Comparison of ENCODE assay signal across 21 cellular contexts in genomic region chr9:123074627-123075026, GRCh38. TPM values are rescaled to one million over a fixed set of nuclear protein-coding genes. Genes with fewer than 3 reads are reported as not detected.
A peak's percentile ranks its signal among the peaks of the same experiment; 100 is the strongest.
DNase-seq lines count a peak whose midpoint lies in the region; ATAC-seq, FAIRE-seq and TF ChIP-seq lines count a peak whose summit lies in the region.
"Had no signal": no experiment of that assay in that cellular context is flagged by ENCODE, and none has a peak within 500 bp of the region (broad histone marks: within the 10 kb centered on the region; RNA-seq: fewer than 3 reads in every experiment).

No MANE protein-coding gene starts in this region.

- TF ChIP-seq CTCF in HFFc6 (IDR thresholded peaks at IDR 0.05), result no peak
- no peak for TF ChIP-seq CTCF in WTC11 (IDR thresholded peaks at IDR 0.05)
- no peak for TF ChIP-seq CTCF in thyroid gland (IDR thresholded peaks at IDR 0.05)

- H3K9me3 Mint-ChIP-seq in HFFc6 (no peaks in the 10 kb centered on the region), WTC11 (no peaks in the 10 kb centered on the region)
- H3K9me3 Mint-ChIP-seq: activated T-cell treated with anti-CD3 and anti-CD28 coated beads, Interleukin-2, amount 50 U/mL, for 4 hours; CD4-positive, CD25-positive, alpha-beta regulatory T cell had no signal

- no peaks in the 10 kb centered on the region for H3K9me3 ChIP-seq in mesenchymal stem cell (ENCODE audit: control insufficient read depth, low read length)
- H3K9me3 ChIP-seq in thyroid gland, result no peaks in the 10 kb centered on the region
- H3K9me3 ChIP-seq: adrenal gland, testis had no signal

- 97% methylated on average over 1 of the region's 3 CpGs for WGBS in mesenchymal stem cell
- 84 to 88% methylated on average over 3 of the region's 3 CpGs for WGBS in thyroid gland, 2 donors

- POLR2A ChIA-PET in WTC11 (lab: Charles Lee), result interaction anchor here (1.1 kb wide), 1 partner anchor 162 kb away, joined by 3 read pairs; the partner anchor contains the start of gene ZBTB6

- H3K4me2 ChIP-seq in mesenchymal stem cell (ENCODE audit: low read length, poor library complexity, severe bottlenecking), result no peak overlapping the region

- H3K27me3 ChIP-seq in mesenchymal stem cell (ENCODE audit: control insufficient read depth in 1 of 2, insufficient read depth in 1 of 2, low read length in 2 of 2) (no peaks in the 10 kb centered on the region), thyroid gland (no peaks in the 10 kb centered on the region)
- H3K27me3 ChIP-seq: adrenal gland, testis had no signal

- CTCF ChIA-PET in WTC11 (lab: Charles Lee), result interaction anchor here (1.6 to 1.9 kb wide), 2 partner anchors 8 to 11 kb away, joined by 4 to 5 read pairs; no protein-coding TSS in a partner anchor

- no peak overlapping the region for H3K4ac ChIP-seq in mesenchymal stem cell (ENCODE audit: low read depth in 1 of 2, low read length in 2 of 2)

- H2BK120ac ChIP-seq in mesenchymal stem cell (ENCODE audit: low read depth, low read length), result peak overlapping the region; percentile 34

- no peak overlapping the region for H3K4me3 ChIP-seq in mesenchymal stem cell (ENCODE audit: insufficient read depth in 1 of 2, low read depth in 1 of 2, low read length in 2 of 2)
- no peak overlapping the region for H3K4me3 ChIP-seq in thyroid gland (replicated peaks in 1 of 3)
- H3K4me3 ChIP-seq: adrenal gland, testis had no signal

- H3K36me3 ChIP-seq in mesenchymal stem cell (ENCODE audit: control insufficient read depth in 1 of 2, insufficient read depth in 2 of 2, low read depth in 1 of 2, low read length in 2 of 2) (peaks cover 8 to 77% of the 10 kb centered on the region in 2 experiments), thyroid gland (peaks cover 11 to 16% of the 10 kb centered on the region in 2 donors)

- intact Hi-C loops in thyroid gland (cut with DNase I), result no loop called here

- FAIRE-seq in RCC 7860 (lab: Jason Lieb, UNC), result no peak
- FAIRE-seq: endometrium had no signal

- no peak for DNase-seq in HFFc6
- no peak for DNase-seq in WTC11 (ENCODE audit: low spot score)
- no peak for DNase-seq in mesenchymal stem cell
- no peak for DNase-seq in thyroid gland
- DNase-seq in SKM-1 (lab: John Stamatoyannopoulos, UW; ENCODE audit: unreplicated experiment), result no peak
- DNase-seq in stimulated activated CD4-positive, alpha-beta T cell treated with anti-CD3 and anti-CD28 coated beads, Interleukin-2, amount 100 ng/mL, for 24 hours, result no peak
- no peak for DNase-seq in RCC 7860 (ENCODE audit: low spot score)
- DNase-seq: activated CD4-positive, alpha-beta T cell treated with anti-CD3 and anti-CD28 coated beads for 48 hours; activated T-cell treated with anti-CD3 and anti-CD28 coated beads, Interleukin-2, amount 50 U/mL, for 4 hours; adrenal gland; CD4-positive, CD25-positive, alpha-beta regulatory T cell; DMS 273 treated with DMSO at 0.1 percent for 48 hours; kidney; NCI-H1417; NCI-H510A; SHP77 treated with DMSO at 0.1 percent for 48 hours; stimulated activated CD4-positive, alpha-beta T cell treated with anti-CD3 and anti-CD28 coated beads, Interleukin-4, amount 100 ng/mL, for 4 hours; stimulated activated naive CD4-positive, alpha-beta T cell; testis had no signal

- H3K79me1 ChIP-seq in mesenchymal stem cell (replicated peaks; ENCODE audit: low read length, poor library complexity, severe bottlenecking), result peaks cover 9% of the 10 kb centered on the region

- H2AFZ ChIP-seq in mesenchymal stem cell (ENCODE audit: low read depth, low read length), result no peak overlapping the region

- no peak overlapping the region for H4K91ac ChIP-seq in mesenchymal stem cell (ENCODE audit: low read length)

- peak overlapping the region; percentile 56 for H2AK5ac ChIP-seq in mesenchymal stem cell (ENCODE audit: low read length, severe bottlenecking)

- H3K36me3 Mint-ChIP-seq in HFFc6 (ENCODE audit: low read depth), result peaks cover 23% of the 10 kb centered on the region
- H3K36me3 Mint-ChIP-seq in WTC11, result peaks cover 26% of the 10 kb centered on the region

- no peak overlapping the region for H3K27ac ChIP-seq in mesenchymal stem cell (ENCODE audit: low read length, poor library complexity, severe bottlenecking)
- peak overlapping the region; percentile 27 to 53 (median 48) for H3K27ac ChIP-seq in thyroid gland
- H3K27ac ChIP-seq: adrenal gland, testis had no signal

- H3K27ac Mint-ChIP-seq in HFFc6, result peak overlapping the region; percentile 73
- peak overlapping the region; percentile 67; the same call in 1 of the 2 replicates for H3K27ac Mint-ChIP-seq in WTC11

- ATAC-seq in WTC11, result no peak
- no peak for ATAC-seq in HG03460 (IDR thresholded peaks at IDR 0.05; ENCODE audit: unreplicated experiment)
- ATAC-seq: activated T-cell treated with anti-CD3 and anti-CD28 coated beads, Interleukin-2, amount 50 U/mL, for 4 hours had no signal

- H3K4me1 Mint-ChIP-seq in HFFc6 (ENCODE audit: low read depth), result peaks cover 30% of the 10 kb centered on the region
- peaks cover 72% of the 10 kb centered on the region for H3K4me1 Mint-ChIP-seq in WTC11

- H2BK15ac ChIP-seq in mesenchymal stem cell (ENCODE audit: low read depth, poor library complexity, severe bottlenecking), result no peak overlapping the region

- no peak overlapping the region for H3K14ac ChIP-seq in mesenchymal stem cell (ENCODE audit: low read length in 2 of 2)

- H2BK5ac ChIP-seq in mesenchymal stem cell (ENCODE audit: low read depth, low read length, poor library complexity, severe bottlenecking), result no peak overlapping the region

- no peak for TF ChIP-seq POLR2A in thyroid gland (IDR thresholded peaks at IDR 0.05)

- H3K4me3 Mint-ChIP-seq in HFFc6 (no peak overlapping the region), WTC11 (no peak overlapping the region)
- H3K4me3 Mint-ChIP-seq: activated T-cell treated with anti-CD3 and anti-CD28 coated beads, Interleukin-2, amount 50 U/mL, for 4 hours; CD4-positive, CD25-positive, alpha-beta regulatory T cell had no signal

- no peaks in the 10 kb centered on the region for H3K4me1 ChIP-seq in mesenchymal stem cell (ENCODE audit: control insufficient read depth, insufficient read depth, low read depth, low read length)
- peaks cover 26 to 32% of the 10 kb centered on the region in 2 donors for H3K4me1 ChIP-seq in thyroid gland

- no peak overlapping the region for H4K8ac ChIP-seq in mesenchymal stem cell (ENCODE audit: low read length)

- H3K18ac ChIP-seq in mesenchymal stem cell (ENCODE audit: low read depth in 1 of 2, low read length in 2 of 2), result no peak overlapping the region

- H3K23ac ChIP-seq in mesenchymal stem cell (ENCODE audit: low read length in 2 of 2), result no peak overlapping the region

- H3K27me3 Mint-ChIP-seq in HFFc6 (ENCODE audit: insufficient read depth) (no peaks in the 10 kb centered on the region; the same call in 1 of the 2 replicates), WTC11 (ENCODE audit: low read depth) (no peaks in the 10 kb centered on the region)
- H3K27me3 Mint-ChIP-seq: CD4-positive, CD25-positive, alpha-beta regulatory T cell had no signal

- peak overlapping the region; percentile 56 for H3K9ac ChIP-seq in mesenchymal stem cell (ENCODE audit: low read length)

- no peak overlapping the region for H2BK12ac ChIP-seq in mesenchymal stem cell (ENCODE audit: low read length in 2 of 2)

TF ChIP-seq in WTC11, 78 proteins besides CTCF, POLR2A, EP300 and RAD21:
- TF ChIP-seq KAT7 (CRISPR knock-in tag; IDR thresholded peaks at IDR 0.05; ENCODE audit: borderline replicate concordance) (no peak), CBFB (CRISPR knock-in tag; IDR thresholded peaks at IDR 0.05; ENCODE audit: low read depth) (no peak)

RNA-seq across cellular contexts. Expression of gene GPR21, which starts 41.2 kb away (rescaled TPM):
- under 1 TPM in 1 of 6 experiments, not detected in 5; 0.26 TPM for total RNA-seq in HFFc6 (2021; fragmentation: NEBNext Ultra II Directional; extraction: Animal tissue kit (Norgen Biotek cat#: 25700))
- total RNA-seq in WTC11 (2021) (0.63 to 0.66 TPM in 2 of 3 replicates, not detected in the other), thyroid gland (10 to 100 TPM in 1 of 4 donors, 1 to 10 TPM in 3; 4.0 to 11.8 (median 5.7) TPM)
- polyA plus RNA-seq in mesenchymal stem cell (2013, experiment 1 of 2), result not detected
- not detected for polyA plus RNA-seq in mesenchymal stem cell (2013, experiment 2 of 2)
- polyA plus RNA-seq: CD4-positive, CD25-positive, alpha-beta regulatory T cell had no signal
